In the genomic region with DNA sequence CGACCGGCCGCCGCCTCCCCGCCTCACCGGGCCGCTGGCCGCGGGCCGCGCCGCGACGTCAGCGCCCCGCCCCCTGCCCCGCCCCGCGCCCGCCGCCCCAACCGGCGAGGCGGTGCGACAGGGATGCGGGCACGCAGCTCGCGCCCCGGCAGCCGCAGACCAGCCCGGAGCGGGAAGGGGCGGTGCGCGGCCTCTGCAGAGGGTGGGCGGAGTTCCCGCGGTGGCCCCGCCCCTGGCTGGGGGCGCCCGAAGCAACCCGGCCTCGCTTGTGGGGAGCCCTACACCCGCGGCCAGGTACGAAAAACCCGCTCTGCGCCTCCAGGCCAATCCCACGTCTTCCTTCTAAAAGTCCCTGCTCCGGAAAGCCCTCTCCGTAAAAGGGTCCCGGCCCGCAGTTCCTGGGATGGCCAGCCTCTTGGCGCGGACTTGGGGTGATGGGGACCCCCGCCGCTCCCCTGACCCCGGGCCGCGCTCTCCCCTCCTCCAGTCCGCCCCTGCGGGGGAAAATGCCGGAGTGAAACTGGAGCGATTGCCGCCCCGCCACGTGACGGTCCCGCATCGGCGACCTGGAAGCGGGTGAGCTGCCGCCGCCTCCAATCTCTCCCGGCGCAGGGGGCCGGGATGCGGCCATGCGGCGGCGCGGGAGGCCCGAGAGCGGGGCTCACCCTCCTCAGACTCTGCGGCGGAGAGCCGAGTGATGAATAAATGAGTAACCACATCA, we compare ENCODE assay signal across 8 cellular contexts. TPM values are rescaled to one million over a fixed set of nuclear protein-coding genes. Genes with fewer than 3 reads are reported as not detected.
DNase-seq lines count a peak whose midpoint lies in the region; ATAC-seq and TF ChIP-seq lines count a peak whose summit lies in the region.

A gene with protein sequence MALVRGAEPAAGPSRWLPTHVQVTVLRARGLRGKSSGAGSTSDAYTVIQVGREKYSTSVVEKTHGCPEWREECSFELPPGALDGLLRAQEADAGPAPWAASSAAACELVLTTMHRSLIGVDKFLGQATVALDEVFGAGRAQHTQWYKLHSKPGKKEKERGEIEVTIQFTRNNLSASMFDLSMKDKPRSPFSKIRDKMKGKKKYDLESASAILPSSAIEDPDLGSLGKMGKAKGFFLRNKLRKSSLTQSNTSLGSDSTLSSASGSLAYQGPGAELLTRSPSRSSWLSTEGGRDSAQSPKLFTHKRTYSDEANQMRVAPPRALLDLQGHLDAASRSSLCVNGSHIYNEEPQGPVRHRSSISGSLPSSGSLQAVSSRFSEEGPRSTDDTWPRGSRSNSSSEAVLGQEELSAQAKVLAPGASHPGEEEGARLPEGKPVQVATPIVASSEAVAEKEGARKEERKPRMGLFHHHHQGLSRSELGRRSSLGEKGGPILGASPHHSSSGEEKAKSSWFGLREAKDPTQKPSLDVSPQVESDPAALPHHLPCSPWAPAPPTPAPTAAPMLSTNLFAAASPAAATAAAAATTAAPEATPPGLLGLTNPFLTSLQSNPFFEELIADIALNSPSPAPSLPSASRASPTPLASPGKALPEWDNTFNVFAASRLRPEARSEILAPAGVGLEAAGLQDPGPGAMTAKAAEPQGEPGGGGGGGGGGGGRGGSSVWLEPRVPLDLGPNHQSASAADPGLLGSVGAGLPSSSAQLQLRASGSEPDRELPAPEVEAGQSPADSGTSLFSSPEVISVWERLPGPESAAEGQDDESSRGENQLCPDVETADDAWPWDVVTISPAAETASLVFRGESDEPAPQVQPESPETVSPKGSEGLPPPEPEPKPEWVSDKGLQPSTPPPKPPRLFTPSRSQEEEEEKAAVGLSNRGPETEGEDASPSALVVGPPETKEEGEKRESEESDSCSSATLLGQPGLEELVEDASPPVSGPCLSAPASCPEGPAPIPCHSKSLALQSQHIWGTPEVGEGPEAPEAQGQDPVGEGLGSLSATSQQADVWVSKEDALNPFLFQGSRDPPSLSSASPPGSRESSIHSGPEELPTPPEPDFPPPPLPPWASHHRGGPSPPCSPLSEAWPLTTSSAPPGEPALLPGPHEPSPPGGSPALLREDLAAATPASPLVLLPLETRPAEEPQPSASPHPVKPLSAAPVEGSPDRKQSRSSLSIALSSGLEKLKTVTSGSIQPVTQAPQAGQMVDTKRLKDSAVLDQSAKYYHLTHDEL (N-terminal part only) (minus strand): TSS at position 36 of the 721 bp plus-strand sequence. CDS start 171 bp downstream, outside the sequence.

- ATAC-seq in HG02852 (IDR thresholded peaks at IDR 0.05; ENCODE audit: unreplicated experiment) (peak; percentile 68), GM18873 (IDR thresholded peaks at IDR 0.05; ENCODE audit: low FRiP score, unreplicated experiment) (no peak)

- H3K9me3 Mint-ChIP-seq in activated CD4-positive, alpha-beta T cell treated with anti-CD3 and anti-CD28 coated beads, Interleukin-2, amount 10 ng/mL, durations not matched to agents 24 days and 14 days, result no peaks in the 10 kb centered on the region

- H3K4me3 Mint-ChIP-seq in activated CD4-positive, alpha-beta T cell treated with anti-CD3 and anti-CD28 coated beads, Interleukin-2, amount 10 ng/mL, durations not matched to agents 24 days and 14 days, result peak within 1 kb of the TSS; percentile 88

- TF ChIP-seq CTCF in GM13977 (IDR thresholded peaks at IDR 0.05; ENCODE audit: extremely low read depth, insufficient read depth, missing control alignments) (no peak), coronary artery (IDR thresholded peaks at IDR 0.05) (no peak)

- peak within 1 kb of the TSS; percentile 84 to 92 for H3K27ac ChIP-seq in coronary artery

- in situ Hi-C loops in GM13977 (cut with MboI; ENCODE audit: low pct_unique_long_range_greater_than_20kb, low sequenced_read_pairs, unreplicated experiment), result no loop called here

- intact Hi-C loops in activated CD4-positive, alpha-beta T cell treated with anti-CD3 and anti-CD28 coated beads, Interleukin-2, amount 10 ng/mL, durations not matched to agents 24 days and 14 days (cut with micrococcal nuclease), result loop anchor here (1.0 to 5.0 kb wide), 4 partner anchors 42 to 119 kb away; partner anchors contain the start of genes CCT7, PRADC1, SFXN5 and SMYD5

- peaks cover 11% of the 10 kb centered on the region for H3K27me3 Mint-ChIP-seq in activated CD4-positive, alpha-beta T cell treated with anti-CD3 and anti-CD28 coated beads, Interleukin-2, amount 10 ng/mL, durations not matched to agents 24 days and 14 days

- peak within 1 kb of the TSS; percentile 59 for H3K27ac Mint-ChIP-seq in activated CD4-positive, alpha-beta T cell treated with anti-CD3 and anti-CD28 coated beads, Interleukin-2, amount 10 ng/mL, durations not matched to agents 24 days and 14 days

- peak; percentile 84 for DNase-seq in GM13977 (ENCODE audit: low spot score)
- DNase-seq in NCI-H2196 treated with DMSO at 0.1 percent for 48 hours (lab: John Stamatoyannopoulos, UW; ENCODE audit: unreplicated experiment), result peak; percentile 24
- DNase-seq in activated CD4-positive, alpha-beta T cell treated with anti-CD3 and anti-CD28 coated beads, Interleukin-2, amount 10 ng/mL, durations not matched to agents 24 days and 14 days, result peak; percentile 95
- peak; percentile 83 for DNase-seq in coronary artery (ENCODE audit: low spot score)
- peak; percentile 92 for DNase-seq in kidney tubule cell (ENCODE audit: low spot score)
- DNase-seq in stimulated activated CD4-positive, alpha-beta T cell treated with anti-CD3 and anti-CD28 coated beads, Interleukin-15, amount 100 ng/mL, for 24 hours, result peak; percentile 86

- peak within 1 kb of the TSS; percentile 85 for H3K4me3 ChIP-seq in coronary artery

- H3K36me3 Mint-ChIP-seq in activated CD4-positive, alpha-beta T cell treated with anti-CD3 and anti-CD28 coated beads, Interleukin-2, amount 10 ng/mL, durations not matched to agents 24 days and 14 days (ENCODE audit: low read depth), result no peaks in the 10 kb centered on the region

- peaks cover 25% of the 10 kb centered on the region for H3K4me1 Mint-ChIP-seq in activated CD4-positive, alpha-beta T cell treated with anti-CD3 and anti-CD28 coated beads, Interleukin-2, amount 10 ng/mL, durations not matched to agents 24 days and 14 days

RNA-seq across cellular contexts. Expression of the gene that starts here (rescaled TPM):
- total RNA-seq in activated CD4-positive, alpha-beta T cell treated with anti-CD3 and anti-CD28 coated beads, Interleukin-2, amount 10 ng/mL, durations not matched to agents 24 days and 14 days, result 13.4 and 13.8 TPM in 2 replicates

Comparison
In these comparisons a context has a peak if more than half of its experiments do, and no peak if none do; other contexts are left out.
1. DNase-seq: peak in every context shown above with its lines; median percentile 95 in activated CD4-positive, alpha-beta T cell treated with anti-CD3 and anti-CD28 coated beads, Interleukin-2, amount 10 ng/mL, durations not matched to agents 24 days and 14 days; 92 in kidney tubule cell; 86 in stimulated activated CD4-positive, alpha-beta T cell treated with anti-CD3 and anti-CD28 coated beads, Interleukin-15, amount 100 ng/mL, for 24 hours; 84 in GM13977; 83 in coronary artery; 24 in NCI-H2196 treated with DMSO at 0.1 percent for 48 hours.